Comparison of ENCODE assay signal across 9 cellular contexts in the genomic region with DNA sequence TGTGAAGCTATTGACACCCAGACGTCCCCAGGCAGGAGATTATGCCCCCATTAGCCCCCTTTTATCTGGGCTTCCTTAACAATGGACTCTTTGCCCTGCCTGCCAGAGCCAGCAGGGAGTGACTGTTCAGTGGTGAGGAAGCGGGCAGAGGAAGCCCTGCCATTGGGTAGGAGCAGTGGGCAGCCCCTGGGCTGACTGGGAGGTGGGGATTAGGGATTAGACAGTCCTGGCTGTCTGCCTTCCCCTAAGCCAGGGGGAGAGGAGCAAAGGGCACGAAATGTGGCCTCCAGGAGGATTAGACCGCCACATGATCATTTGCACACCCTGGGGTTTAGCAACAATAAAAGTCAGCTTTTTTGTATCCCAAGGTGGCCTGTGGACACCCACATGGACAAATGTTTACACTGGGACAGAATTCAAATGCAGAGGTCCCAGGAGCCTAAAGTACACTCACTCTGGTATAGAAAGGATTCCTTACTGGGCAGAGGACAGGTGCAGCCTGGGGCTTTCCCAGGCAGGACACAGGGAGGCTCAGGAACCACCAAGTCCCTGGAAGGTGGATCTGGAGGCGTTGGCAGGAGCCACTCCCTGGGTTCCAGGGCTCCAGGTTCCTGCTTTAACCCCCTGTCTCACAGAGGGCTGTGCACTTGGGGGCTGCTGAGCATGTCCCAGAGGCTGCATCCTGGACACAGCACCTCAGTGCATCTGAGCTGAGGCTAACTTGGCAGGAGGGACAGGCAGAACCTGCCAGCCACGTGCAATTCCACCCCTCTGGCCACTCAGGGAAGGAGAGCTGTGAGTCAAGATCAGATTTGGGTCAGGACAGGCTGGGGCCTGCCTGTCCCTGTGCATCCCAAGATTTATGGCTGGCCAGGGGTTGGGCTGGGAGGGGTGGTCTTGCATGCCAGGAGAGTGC. TPM values are rescaled to one million over a fixed set of nuclear protein-coding genes. Genes with fewer than 3 reads are reported as not detected.
DNase-seq lines count a peak whose midpoint lies in the region; ATAC-seq and TF ChIP-seq lines count a peak whose summit lies in the region.
"Had no signal": no experiment of that assay in that cellular context is flagged by ENCODE, and none has a peak within 500 bp of the region (broad histone marks: within the 10 kb centered on the region; RNA-seq: fewer than 3 reads in every experiment).

No MANE protein-coding gene starts in this region.

- H3K27me3 Mint-ChIP-seq in nephron progenitor cell (ENCODE audit: low read depth, poor library complexity): peaks cover 11% of the 10 kb centered on the region

- H3K4me3 ChIP-seq in endocrine pancreas (ENCODE audit: control insufficient read depth, insufficient read depth, low read length): no peak overlapping the region

- CTCF ChIA-PET in HEK293T (lab: Yijun Ruan, JAX): interaction anchor here (1.2 kb wide), 1 partner anchor 20 kb away, joined by 4 read pairs; no protein-coding TSS in a partner anchor

- peak overlapping the region; percentile 82 for H3K27ac Mint-ChIP-seq in nephron progenitor cell

- DNase-seq in Daoy (ENCODE audit: low read depth) (peak; percentile 53), NCI-H146 treated with DMSO at 0.1 percent for 48 hours (lab: John Stamatoyannopoulos, UW; ENCODE audit: unreplicated experiment) (peak; percentile 69), nephron progenitor cell (peak; percentile 29), cerebellar cortex (ENCODE audit: low spot score) (no peak), HEK293T (ENCODE audit: extremely low spot score) (no peak)
- DNase-seq: midbrain had no signal

- no peak for TF ChIP-seq CTCF in nephron progenitor cell (IDR thresholded peaks at IDR 0.05)

- ATAC-seq in GM21529 (IDR thresholded peaks at IDR 0.05; ENCODE audit: unreplicated experiment) (no peak), HG02678 (IDR thresholded peaks at IDR 0.05; ENCODE audit: unreplicated experiment) (no peak)

- H3K9me3 Mint-ChIP-seq in nephron progenitor cell: no peaks in the 10 kb centered on the region

- H3K4me1 ChIP-seq in endocrine pancreas (ENCODE audit: control insufficient read depth, insufficient read depth, low read length): no peaks in the 10 kb centered on the region

- POLR2A ChIA-PET in HEK293T (lab: Yijun Ruan, JAX): interaction anchor here (0.9 kb wide), 2 partner anchors 29 to 43 kb away, joined by 3 read pairs; no protein-coding TSS in a partner anchor

- peak overlapping the region; percentile 16 for H3K9ac ChIP-seq in endocrine pancreas (ENCODE audit: control insufficient read depth, insufficient read depth, low read length)

- H3K4me1 Mint-ChIP-seq in nephron progenitor cell: peaks cover 23% of the 10 kb centered on the region

- no peaks in the 10 kb centered on the region for H3K27me3 ChIP-seq in endocrine pancreas (ENCODE audit: control insufficient read depth, insufficient read depth, low read length)

- no peaks in the 10 kb centered on the region for H3K36me3 ChIP-seq in endocrine pancreas (ENCODE audit: control insufficient read depth, insufficient read depth, low read length)

- peak overlapping the region; percentile 87 for H3K4me3 Mint-ChIP-seq in nephron progenitor cell

- H3K36me3 Mint-ChIP-seq in nephron progenitor cell (ENCODE audit: low read depth): peaks cover 27% of the 10 kb centered on the region

- no peaks in the 10 kb centered on the region for H3K9me3 ChIP-seq in endocrine pancreas (ENCODE audit: control insufficient read depth, low read length)

TF ChIP-seq in HEK293T, 16 proteins besides CTCF, POLR2A, EP300 and RAD21:
- TF ChIP-seq SUZ12 (IDR thresholded peaks at IDR 0.05): no peak
- TF ChIP-seq FOXM1 (IDR thresholded peaks at IDR 0.05; ENCODE audit: borderline replicate concordance): no peak
- TF ChIP-seq HDGF (IDR thresholded peaks at IDR 0.05; ENCODE audit: borderline replicate concordance): no peak

RNA-seq across cellular contexts. Expression of gene PNPLA3, which starts 2.1 kb away (rescaled TPM):
- total RNA-seq in Daoy (2014; rRNA removed; shearing (Covaris generic)): 1.4 and 4.2 TPM in 2 replicates

RNA-seq across cellular contexts. Expression of gene SAMM50, which starts 29.6 kb away (rescaled TPM):
- total RNA-seq in Daoy (2014; rRNA removed; shearing (Covaris generic)): 45.1 and 56.7 TPM in 2 replicates

RNA-seq across cellular contexts. Expression of gene PNPLA5, which starts 33.9 kb away (rescaled TPM):
- total RNA-seq in Daoy (2014; rRNA removed; shearing (Covaris generic)): not detected in 2 replicates

Comparison
In these comparisons a context has a peak if more than half of its experiments do, and no peak if none do; other contexts are left out.
1. DNase-seq: peak in Daoy (single experiment), NCI-H146 treated with DMSO at 0.1 percent for 48 hours (single experiment) and nephron progenitor cell (single experiment); none in cerebellar cortex (single experiment) and HEK293T (single experiment).